In the genomic region with DNA sequence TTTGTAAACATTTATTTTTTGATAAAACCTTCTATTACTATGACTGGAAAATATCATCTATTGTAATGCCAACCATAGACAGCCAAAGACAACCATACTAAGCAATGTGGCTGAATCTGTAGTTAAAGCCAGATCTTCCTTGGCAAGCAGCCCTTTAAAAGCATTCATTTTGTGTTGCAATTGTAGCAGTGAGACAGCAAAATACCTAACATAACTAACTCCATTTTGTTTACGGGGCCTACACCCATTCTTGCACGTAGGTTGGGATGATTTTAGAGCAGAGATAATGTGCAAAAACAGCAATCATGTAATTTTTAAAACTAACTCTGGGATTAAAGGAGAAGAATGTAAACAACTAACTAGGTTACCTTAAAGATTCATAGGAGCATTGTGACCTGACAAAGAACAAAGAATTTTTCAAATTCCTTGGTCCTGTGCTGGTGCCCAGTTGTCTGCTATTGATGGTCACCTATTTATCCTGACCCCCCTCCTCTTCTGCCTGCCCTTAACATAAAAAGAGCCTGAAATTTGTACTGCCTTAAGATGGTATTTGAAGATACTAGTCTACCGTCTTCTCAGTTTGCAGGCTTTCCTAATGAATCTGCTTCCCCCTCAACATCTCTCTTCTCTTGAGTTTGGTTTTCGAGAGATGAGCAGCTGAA, we compare ENCODE assay signal across 21 cellular contexts. TPM values are rescaled to one million over a fixed set of nuclear protein-coding genes. Genes with fewer than 3 reads are reported as not detected.
"Had no signal": no experiment of that assay in that cellular context is flagged by ENCODE, and none has a peak within 500 bp of the region (broad histone marks: within the 10 kb centered on the region; RNA-seq: fewer than 3 reads in every experiment).

No MANE protein-coding gene starts in this region.

- H2AFZ ChIP-seq: hepatocyte had no signal

- H3K36me3 Mint-ChIP-seq: natural killer cell; stimulated activated naive B cell treated with anti-CD40 and anti-IgM and Interleukin-4, amounts not matched to agents 10 μg/mL and 1 μg/mL and 100 μg/mL, for 72 hours had no signal

- H3K36me3 ChIP-seq: ascending aorta, esophagus muscularis mucosa, left lung, neutrophil, thyroid gland had no signal

- H3K4me1 Mint-ChIP-seq: natural killer cell; stimulated activated naive B cell treated with anti-CD40 and anti-IgM and Interleukin-4, amounts not matched to agents 10 μg/mL and 1 μg/mL and 100 μg/mL, for 72 hours had no signal

- H3K27me3 ChIP-seq: ascending aorta, esophagus muscularis mucosa, hepatocyte, neutrophil, thyroid gland had no signal

- H3K9me3 ChIP-seq: ascending aorta, esophagus muscularis mucosa, left lung, neutrophil, thyroid gland had no signal

- FAIRE-seq: bronchial epithelial cell, colon, kidney, urothelium cell line had no signal

- DNase-seq: activated CD4-positive, CD25-positive, alpha-beta regulatory T cell treated with anti-CD3 and anti-CD28 coated beads, Interleukin-2, amount 50 U/mL, for 72 hours; activated naive CD4-positive, alpha-beta T cell; activated T-cell treated with anti-CD3 and anti-CD28 coated beads for 4 hours; effector CD4-positive, alpha-beta T cell; kidney; left lung; natural killer cell; retina; stimulated activated CD4-positive, alpha-beta T cell treated with anti-CD3 and anti-CD28 coated beads, Interleukin-15, amount 100 ng/mL, for 24 hours; stimulated activated CD4-positive, alpha-beta T cell treated with anti-CD3 and anti-CD28 coated beads, Interleukin-4, amount 100 ng/mL, for 1 hour; stimulated activated naive B cell treated with anti-CD40 and anti-IgM and Interleukin-4, amounts not matched to agents 10 μg/mL and 1 μg/mL and 100 μg/mL, for 72 hours; thyroid gland had no signal

- H3K4me3 ChIP-seq: ascending aorta, esophagus muscularis mucosa, hepatocyte, left lung, skin epidermis, thyroid gland had no signal

- H3K4me1 ChIP-seq: ascending aorta, esophagus muscularis mucosa, left lung, thyroid gland had no signal

- H3K27ac ChIP-seq: ascending aorta, esophagus muscularis mucosa, hepatocyte, left lung, neutrophil, skin epidermis, thyroid gland had no signal

- H3K27ac Mint-ChIP-seq: natural killer cell; stimulated activated naive B cell treated with anti-CD40 and anti-IgM and Interleukin-4, amounts not matched to agents 10 μg/mL and 1 μg/mL and 100 μg/mL, for 72 hours had no signal

- H3K79me2 ChIP-seq: hepatocyte had no signal

- H3K9me3 Mint-ChIP-seq: natural killer cell; stimulated activated naive B cell treated with anti-CD40 and anti-IgM and Interleukin-4, amounts not matched to agents 10 μg/mL and 1 μg/mL and 100 μg/mL, for 72 hours had no signal

- H3K4me2 ChIP-seq: hepatocyte had no signal

- H3K4me3 Mint-ChIP-seq: natural killer cell; stimulated activated naive B cell treated with anti-CD40 and anti-IgM and Interleukin-4, amounts not matched to agents 10 μg/mL and 1 μg/mL and 100 μg/mL, for 72 hours had no signal

- ATAC-seq: left lung; natural killer cell; stimulated activated naive B cell treated with anti-CD40 and anti-IgM and Interleukin-4, amounts not matched to agents 10 μg/mL and 1 μg/mL and 100 μg/mL, for 72 hours had no signal

RNA-seq across cellular contexts. Expression of a gene that starts 10.6 kb away (rescaled TPM):
- total RNA-seq: activated CD8-positive, alpha-beta memory T cell treated with anti-CD3 and anti-CD28 coated beads for 36 hours; ascending aorta; bronchial epithelial cell; esophagus muscularis mucosa; hepatocyte; kidney; left lung; natural killer cell; thyroid gland had no signal
- polyA plus RNA-seq: hepatocyte had no signal

RNA-seq across cellular contexts. Expression of a gene that starts 31.2 kb away (rescaled TPM):
- total RNA-seq: activated CD8-positive, alpha-beta memory T cell treated with anti-CD3 and anti-CD28 coated beads for 36 hours; ascending aorta; esophagus muscularis mucosa; left lung; natural killer cell had no signal
- polyA plus RNA-seq: hepatocyte had no signal

RNA-seq across cellular contexts. Expression of a gene that starts 41.9 kb away (rescaled TPM):
- total RNA-seq: activated CD8-positive, alpha-beta memory T cell treated with anti-CD3 and anti-CD28 coated beads for 36 hours; ascending aorta; bronchial epithelial cell; esophagus muscularis mucosa; hepatocyte; kidney; left lung; natural killer cell; thyroid gland had no signal
- polyA plus RNA-seq: hepatocyte had no signal
